21 cellular contexts compared by ENCODE assay signal in the genomic region with DNA sequence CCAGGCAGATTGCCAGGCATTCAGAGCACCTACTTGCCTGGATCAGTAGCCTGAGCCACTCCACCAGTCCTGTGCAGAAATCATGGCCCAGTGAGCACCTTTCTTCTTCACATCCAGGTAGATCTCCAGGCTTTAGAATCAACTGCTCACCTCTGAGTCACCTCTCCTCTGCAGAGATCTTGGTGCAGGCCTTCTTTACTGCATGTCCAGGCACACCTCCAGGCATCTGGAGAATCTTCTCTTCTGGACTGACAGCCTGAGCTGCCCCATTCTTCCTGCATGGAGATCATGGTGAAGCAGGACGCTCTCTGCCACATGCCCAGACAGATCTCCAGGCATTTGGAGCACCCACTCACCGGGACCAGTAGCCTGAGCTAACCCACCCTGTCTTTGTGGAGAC.
DNase-seq lines count a peak whose midpoint lies in the region; ATAC-seq, FAIRE-seq and TF ChIP-seq lines count a peak whose summit lies in the region.
"Had no signal": no experiment of that assay in that cellular context is flagged by ENCODE, and none has a peak within 500 bp of the region (broad histone marks: within the 10 kb centered on the region; RNA-seq: fewer than 3 reads in every experiment).

No MANE protein-coding gene starts in this region.

- WGBS in mammary epithelial cell (ENCODE audit: low coverage, missing lambda C conversion rate), result no CpG with 5 or more reads among the region's 2 CpGs

- H3K79me2 ChIP-seq in mammary epithelial cell (ENCODE audit: insufficient read depth, low read length), result no peaks in the 10 kb centered on the region

- TF ChIP-seq CTCF in mammary epithelial cell (conservative IDR thresholded peaks at IDR 0.05 in 1 of 2, IDR thresholded peaks at IDR 0.05 in 1 of 2; ENCODE audit: extremely low read depth in 1 of 2, insufficient read depth in 1 of 2, low read depth in 1 of 2, low read length in 2 of 2) (no peak), breast epithelium (IDR thresholded peaks at IDR 0.05) (no peak), kidney (IDR thresholded peaks at IDR 0.05; ENCODE audit: borderline replicate concordance, extremely low read depth, insufficient read depth) (no peak), upper lobe of right lung (IDR thresholded peaks at IDR 0.05) (no peak)

- in situ Hi-C loops in mammary epithelial cell (cut with MboI; ENCODE audit: low sequenced_read_pairs in 2 of 2), result no loop called here

- DNase-seq in mammary epithelial cell (peak; percentile 67), breast epithelium (ENCODE audit: low spot score in 2 of 2) (no peak), epithelial cell of prostate (ENCODE audit: low read depth, low spot score) (peak; percentile 29), kidney (peak; percentile 28), upper lobe of right lung (no peak), NCI-H2081 (lab: John Stamatoyannopoulos, UW) (no peak)
- DNase-seq: AML-193; Caco-2; CD4-positive, alpha-beta T cell; GDM1; H7 had no signal

- no peak overlapping the region for H3K4me2 ChIP-seq in mammary epithelial cell (ENCODE audit: insufficient read depth, low read depth, low read length)
- H3K4me2 ChIP-seq: A549, GM23338 had no signal

- H3K27ac ChIP-seq in mammary epithelial cell (ENCODE audit: insufficient read depth, low read depth, low read length), result no peak overlapping the region
- no peak overlapping the region for H3K27ac ChIP-seq in breast epithelium
- peak overlapping the region; percentile 24 for H3K27ac ChIP-seq in epithelial cell of prostate
- no peak overlapping the region for H3K27ac ChIP-seq in kidney (ENCODE audit: low read depth in 2 of 2, low read length in 2 of 2)
- no peak overlapping the region for H3K27ac ChIP-seq in upper lobe of right lung
- H3K27ac ChIP-seq: 22Rv1, A549, C4-2B, HL-60 had no signal

- H3K9ac ChIP-seq in mammary epithelial cell (ENCODE audit: insufficient read depth, low read length), result no peak overlapping the region
- H3K9ac ChIP-seq in kidney (ENCODE audit: low read length in 2 of 2), result no peak overlapping the region

- no TSS peak for BruUV-seq in mammary epithelial cell (replicated peaks; lab: Mats Ljungman, UMichigan)

- H3K36me3 ChIP-seq in mammary epithelial cell (ENCODE audit: insufficient read depth, low read length), result no peaks in the 10 kb centered on the region
- no peaks in the 10 kb centered on the region for H3K36me3 ChIP-seq in breast epithelium
- H3K36me3 ChIP-seq in kidney (ENCODE audit: control insufficient read depth in 1 of 2, insufficient read depth in 2 of 2, low read length in 2 of 2), result no peaks in the 10 kb centered on the region
- H3K36me3 ChIP-seq in upper lobe of right lung, result no peaks in the 10 kb centered on the region

- no peaks in the 10 kb centered on the region for H4K20me1 ChIP-seq in mammary epithelial cell (ENCODE audit: insufficient read depth, low read length)

- ATAC-seq in upper lobe of right lung, result peak; percentile 23
- no peak for ATAC-seq in HG02678 (IDR thresholded peaks at IDR 0.05; ENCODE audit: unreplicated experiment)
- ATAC-seq in HG03432 (IDR thresholded peaks at IDR 0.05; ENCODE audit: unreplicated experiment), result no peak
- ATAC-seq: A549, GM23338 had no signal

- H3K4me1 ChIP-seq in mammary epithelial cell (ENCODE audit: insufficient read depth, low read length), result peaks cover 13% of the 10 kb centered on the region
- H3K4me1 ChIP-seq in breast epithelium, result no peaks in the 10 kb centered on the region
- no peaks in the 10 kb centered on the region for H3K4me1 ChIP-seq in kidney (ENCODE audit: control insufficient read depth in 1 of 2, insufficient read depth in 1 of 2, low read depth in 1 of 2, low read length in 2 of 2)
- H3K4me1 ChIP-seq in upper lobe of right lung, result no peaks in the 10 kb centered on the region
- H3K4me1 ChIP-seq: A549, Caco-2 had no signal

- intact Hi-C loops in mammary epithelial cell (cut with micrococcal nuclease) (no loop called here), breast epithelium (cut with DNase I; ENCODE audit: low total_unique reads) (no loop called here), kidney (cut with DNase I) (no loop called here), upper lobe of right lung (cut with DNase I) (no loop called here)

- dilution Hi-C loops in mammary epithelial cell (cut with HindIII; ENCODE audit: low sequenced_read_pairs), result no loop called here

- TF ChIP-seq POLR2A in breast epithelium (IDR thresholded peaks at IDR 0.05), result no peak

- no peak overlapping the region for H3K4me3 ChIP-seq in mammary epithelial cell (replicated peaks in 1 of 3; ENCODE audit: insufficient read depth in 1 of 3, low read depth in 2 of 3, low read length in 3 of 3)
- H3K4me3 ChIP-seq in breast epithelium, result no peak overlapping the region
- no peak overlapping the region for H3K4me3 ChIP-seq in kidney (ENCODE audit: low read length in 2 of 2)
- no peak overlapping the region for H3K4me3 ChIP-seq in upper lobe of right lung
- H3K4me3 ChIP-seq: A549, GM23338 had no signal

- FAIRE-seq in kidney (lab: Jason Lieb, UNC), result no peak
- FAIRE-seq: A549, D721Med, GM12892, GM18507 had no signal

- H3K9me3 ChIP-seq in mammary epithelial cell (replicated peaks; ENCODE audit: insufficient read depth, low read length) (peaks cover 16% of the 10 kb centered on the region), breast epithelium (peaks cover 7 to 15% of the 10 kb centered on the region in 2 donors), kidney (ENCODE audit: control insufficient read depth in 1 of 2, low read length in 2 of 2) (peaks cover 0 to 8% of the 10 kb centered on the region in 2 donors), upper lobe of right lung (no peaks in the 10 kb centered on the region)
- H3K9me3 ChIP-seq: A549 had no signal

- H2AFZ ChIP-seq in mammary epithelial cell (ENCODE audit: low read depth, low read length), result peak overlapping the region; percentile 90
- H2AFZ ChIP-seq: GM23338 had no signal

- CTCF ChIA-PET in mammary epithelial cell (lab: Charles Lee; ENCODE audit: low non-redundant PET), result no interaction called here

- H3K27me3 ChIP-seq in mammary epithelial cell (ENCODE audit: insufficient read depth, low read length) (no peaks in the 10 kb centered on the region), breast epithelium (no peaks in the 10 kb centered on the region), upper lobe of right lung (no peaks in the 10 kb centered on the region)

Comparison
In these comparisons a context has a peak if more than half of its experiments do, and no peak if none do; other contexts are left out.
1. DNase-seq: peak in mammary epithelial cell (single experiment), epithelial cell of prostate (single experiment) and kidney (single experiment); none in breast epithelium (0 of 2), upper lobe of right lung (single experiment) and NCI-H2081 (0 of 2).